In genomic region chr9:128370367-128370751, GRCh38 we compare ENCODE assay signal across 8 cellular contexts. TPM values are rescaled to one million over a fixed set of nuclear protein-coding genes. Genes with fewer than 3 reads are reported as not detected.
DNase-seq lines count a peak whose midpoint lies in the region; FAIRE-seq and TF ChIP-seq lines count a peak whose summit lies in the region.

No MANE protein-coding gene starts in this region.

- no peaks in the 10 kb centered on the region for H3K9me2 ChIP-seq in Loucy (replicated peaks; ENCODE audit: low read depth, low read length)

- no peaks in the 10 kb centered on the region for H4K20me1 ChIP-seq in Loucy (ENCODE audit: insufficient read depth, low read length, poor library complexity, severe bottlenecking)

- H3K27me3 ChIP-seq in Loucy (ENCODE audit: insufficient read depth, low read length, poor library complexity, severe bottlenecking) (no peaks in the 10 kb centered on the region), duodenal mucosa (ENCODE audit: control insufficient read depth in 1 of 2, insufficient read depth in 2 of 2, low read length in 2 of 2) (no peaks in the 10 kb centered on the region)

- intact Hi-C loops in CD14-positive monocyte (cut with micrococcal nuclease): loop anchor here (2.0 to 10.0 kb wide), 4 partner anchors 46 to 93 kb away; partner anchors contain the start of genes COQ4 (in 2 of the 2), TRUB2 (in 2 of the 2), GOLGA2 (in 1 of the 2) and ODF2 (in 1 of the 2)

- no peak for TF ChIP-seq POLR2A in H54 (IDR thresholded peaks at IDR 0.05; ENCODE audit: low read depth, low read length)

- H3K4me2 ChIP-seq in Loucy (ENCODE audit: low read depth, low read length, poor library complexity, severe bottlenecking): peak overlapping the region; percentile 88

- peak overlapping the region; percentile 81 for H3K9ac ChIP-seq in Loucy (ENCODE audit: low read depth, low read length, poor library complexity, severe bottlenecking)
- H3K9ac ChIP-seq in duodenal mucosa (ENCODE audit: low read depth in 1 of 2, low read length in 2 of 2): peak overlapping the region; percentile 95 to 96

- peak overlapping the region; percentile 80 for H3K27ac ChIP-seq in duodenal mucosa (ENCODE audit: low read depth, low read length)

- H3F3A ChIP-seq in Loucy (ENCODE audit: low read depth): no peaks in the 10 kb centered on the region

- no peak for FAIRE-seq in H54 (lab: Jason Lieb, UNC)

- peaks cover 0 to 2% (median under 1%) of the 10 kb centered on the region in 3 donors for H3K27me3 Mint-ChIP-seq in CD14-positive monocyte (ENCODE audit: low read depth in 3 of 3)
- H3K27me3 Mint-ChIP-seq in neural crest cell (ENCODE audit: low read depth): no peaks in the 10 kb centered on the region

- H3K36me3 ChIP-seq in Loucy (ENCODE audit: insufficient read depth, low read length) (no peaks in the 10 kb centered on the region), duodenal mucosa (ENCODE audit: control insufficient read depth in 1 of 2, insufficient read depth in 2 of 2, low read length in 2 of 2) (peaks cover 5 to 6% of the 10 kb centered on the region in 2 donors)

- H3K79me2 ChIP-seq in Loucy (ENCODE audit: insufficient read depth, low read length): peaks cover 41% of the 10 kb centered on the region

- H3K27ac Mint-ChIP-seq in CD14-positive monocyte: peak overlapping the region; percentile 96 to 99 (median 98)
- H3K27ac Mint-ChIP-seq in neural crest cell (ENCODE audit: unreplicated experiment): peak overlapping the region; percentile 97

- peak overlapping the region; percentile 90 for H3K4me3 ChIP-seq in Loucy (ENCODE audit: low read length, poor library complexity, severe bottlenecking)
- H3K4me3 ChIP-seq in duodenal mucosa (ENCODE audit: low read depth in 1 of 2, low read length in 2 of 2): peak overlapping the region; percentile 94

- H2AFZ ChIP-seq in Loucy (ENCODE audit: low read length): peak overlapping the region; percentile 92

- H3K4me1 ChIP-seq in Loucy (ENCODE audit: insufficient read depth, low read length, poor library complexity, severe bottlenecking) (peaks cover 14% of the 10 kb centered on the region), duodenal mucosa (ENCODE audit: control insufficient read depth in 1 of 2, insufficient read depth in 2 of 2, low read length in 2 of 2) (peaks cover 24 to 26% of the 10 kb centered on the region in 2 donors)

- H3K4me1 Mint-ChIP-seq in CD14-positive monocyte (peaks cover 33% of the 10 kb centered on the region), neural crest cell (peaks cover 55% of the 10 kb centered on the region)

- no peak for TF ChIP-seq CTCF in CD14-positive monocyte (IDR thresholded peaks at IDR 0.05)
- no peak for TF ChIP-seq CTCF in Loucy (conservative IDR thresholded peaks at IDR 0.05; ENCODE audit: low read length)
- no peak for TF ChIP-seq CTCF in neural crest cell (conservative IDR thresholded peaks at IDR 0.05)

- peaks cover 15 to 24% of the 10 kb centered on the region in 2 donors for H3K36me3 Mint-ChIP-seq in CD14-positive monocyte
- no peaks in the 10 kb centered on the region for H3K36me3 Mint-ChIP-seq in neural crest cell (ENCODE audit: low read depth)

- DNase-seq in CD14-positive monocyte (ENCODE audit: low spot score) (no peak), neural crest cell (ENCODE audit: low read depth, low spot score) (no peak), H54 (ENCODE audit: insufficient read length, low spot score) (no peak), SKM-1 treated with dmso at 0.1 percent for 144 hours (lab: John Stamatoyannopoulos, UW; ENCODE audit: unreplicated experiment) (no peak), NCI-H1930 (lab: John Stamatoyannopoulos, UW) (no peak)
- DNase-seq in NK-92 treated with Interleukin-12 subunit alpha and Interleukin-12 subunit beta, amount 100 ng/mL, for 24 hours (lab: John Stamatoyannopoulos, UW): no peak

- H3K9me3 Mint-ChIP-seq in CD14-positive monocyte (no peaks in the 10 kb centered on the region), neural crest cell (no peaks in the 10 kb centered on the region)

- H3K9me3 ChIP-seq in Loucy (ENCODE audit: insufficient read depth, low read depth, low read length) (no peaks in the 10 kb centered on the region), duodenal mucosa (ENCODE audit: control insufficient read depth in 1 of 2, low read length in 2 of 2) (no peaks in the 10 kb centered on the region)

- H3K4me3 Mint-ChIP-seq in CD14-positive monocyte (peak overlapping the region; percentile 89 to 96), neural crest cell (peak overlapping the region; percentile 99)

RNA-seq across cellular contexts. Expression of gene URM1, which starts 0.8 kb away (rescaled TPM):
- polyA plus RNA-seq in CD14-positive monocyte: 10 to 100 TPM; 37.5 to 39.7 TPM
- total RNA-seq in neural crest cell: 69.9 and 73.2 TPM in 2 replicates

RNA-seq across cellular contexts. Expression of gene SLC27A4, which starts 30.0 kb away (rescaled TPM):
- 1 to 10 TPM; 6.8 TPM for polyA plus RNA-seq in CD14-positive monocyte
- 43.0 and 45.6 TPM in 2 replicates for total RNA-seq in neural crest cell

RNA-seq across cellular contexts. Expression of gene COQ4, which starts 47.7 kb away (rescaled TPM):
- polyA plus RNA-seq in CD14-positive monocyte: 10 to 100 TPM; 19.9 to 20.4 TPM
- total RNA-seq in neural crest cell: 50.8 and 51.0 TPM in 2 replicates

RNA-seq across cellular contexts. Expression of gene TRUB2, which starts 48.1 kb away (rescaled TPM):
- polyA plus RNA-seq in CD14-positive monocyte: 10 to 100 TPM; 13.5 to 17.0 TPM
- 33.4 and 35.0 TPM in 2 replicates for total RNA-seq in neural crest cell

RNA-seq across cellular contexts. Expression of gene CERCAM, which starts 50.3 kb away (rescaled TPM):
- polyA plus RNA-seq in CD14-positive monocyte: 1 to 10 TPM; 1.8 to 2.5 TPM
- 49.7 and 56.4 TPM in 2 replicates for total RNA-seq in neural crest cell
